8 cellular contexts compared by ENCODE assay signal in the genomic region with DNA sequence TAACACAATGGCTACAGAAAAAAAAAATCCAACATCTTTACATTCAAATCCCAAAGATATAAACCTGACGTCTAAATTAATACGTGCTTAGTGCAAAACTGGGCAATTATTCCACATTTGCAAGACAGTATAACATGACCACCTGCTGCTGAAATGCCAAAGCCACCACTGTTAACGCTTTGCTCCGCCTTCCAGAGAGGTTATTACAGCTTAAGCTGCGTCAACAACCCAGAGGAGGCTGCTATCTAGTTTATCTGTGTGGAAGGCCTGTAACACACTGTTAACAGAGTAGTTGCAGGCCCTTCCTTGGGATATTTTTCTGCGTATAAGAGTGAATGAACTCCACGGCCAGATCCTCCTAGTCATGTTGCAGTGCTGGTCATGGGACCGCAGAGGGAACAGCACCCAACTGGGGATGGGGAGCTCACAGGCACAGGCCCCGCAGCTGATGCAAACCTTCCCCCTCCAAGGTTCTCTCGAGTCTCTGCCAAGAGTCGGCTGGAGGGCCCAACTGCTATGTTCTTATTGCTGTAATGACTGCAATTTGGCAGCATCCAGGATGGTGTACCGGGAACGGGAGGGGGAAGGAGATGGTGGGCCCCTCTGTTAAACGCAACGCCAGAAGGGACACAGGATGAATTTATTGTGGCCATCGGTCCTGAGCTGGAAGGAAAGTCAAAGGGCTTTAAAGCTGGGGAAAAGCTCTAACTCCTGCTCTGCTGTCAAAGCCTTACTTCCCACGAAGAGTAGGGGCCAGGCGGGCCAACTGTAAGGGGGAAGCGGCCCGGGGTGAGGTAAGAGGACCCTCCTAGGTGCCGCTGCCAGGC. TPM values are rescaled to one million over a fixed set of nuclear protein-coding genes. Genes with fewer than 3 reads are reported as not detected.
DNase-seq lines count a peak whose midpoint lies in the region; ATAC-seq and TF ChIP-seq lines count a peak whose summit lies in the region.

No MANE protein-coding gene starts in this region.

- ATAC-seq in GM21447 (IDR thresholded peaks at IDR 0.05; ENCODE audit: unreplicated experiment), result peak; percentile 26
- peak; percentile 4 for ATAC-seq in IMR-90 (ENCODE audit: low read depth)

- TF ChIP-seq POLR2A in IMR-90 (IDR thresholded peaks at IDR 0.05; ENCODE audit: low read depth, low read length), result no peak

- intact Hi-C loops in Caco-2 (cut with micrococcal nuclease; ENCODE audit: unreplicated experiment) (loop anchor here (1.0 to 5.0 kb wide), 4 partner anchors 8 to 167 kb away; a partner anchor contains a TSS), IMR-90 (cut with micrococcal nuclease) (loop anchor here (1.0 to 5.0 kb wide), 2 partner anchors 68 to 167 kb away; a partner anchor contains a TSS)

- no peaks in the 10 kb centered on the region for H3K36me3 Mint-ChIP-seq in Caco-2 (ENCODE audit: insufficient read depth, unreplicated experiment)

- DNase-seq in Caco-2 (peak; percentile 54 to 57), IMR-90 (peak; percentile 44), OCI-M1 (lab: John Stamatoyannopoulos, UW) (peak; percentile 95), germinal center (ENCODE audit: low spot score) (peak; percentile 36), NOMO-1 treated with DMSO at 0.1 percent for 48 hours (lab: John Stamatoyannopoulos, UW; ENCODE audit: unreplicated experiment) (no peak)
- DNase-seq in activated naive CD4-positive, alpha-beta T cell (lab: John Stamatoyannopoulos, UW), result peak in 3 of 4 experiments; percentile 10 to 46 (median 39)

- no peaks in the 10 kb centered on the region for H3K27me3 Mint-ChIP-seq in Caco-2 (ENCODE audit: insufficient read depth, unreplicated experiment)

- no peak for TF ChIP-seq CTCF in Caco-2 (IDR thresholded peaks at IDR 0.05; ENCODE audit: insufficient read depth in 1 of 2, low read depth in 1 of 2, low read length in 1 of 2, severe bottlenecking in 1 of 2, unreplicated experiment in 1 of 2)
- TF ChIP-seq CTCF in IMR-90 (conservative IDR thresholded peaks at IDR 0.05; ENCODE audit: low read depth, low read length), result no peak
- TF ChIP-seq CTCF in neutrophil (IDR thresholded peaks at IDR 0.05), result no peak

- dilution Hi-C loops in IMR-90 (cut with HindIII; ENCODE audit: low sequenced_read_pairs, unreplicated experiment), result no loop called here

- H3K9me1 ChIP-seq in IMR-90 (ENCODE audit: insufficient read depth, low read length), result no peaks in the 10 kb centered on the region

- TSS peak; percentile 72 for BruUV-seq in Caco-2 (replicated peaks; lab: Mats Ljungman, UMichigan)
- BruUV-seq in IMR-90 (replicated peaks; lab: Mats Ljungman, UMichigan), result no TSS peak

- peak overlapping the region; percentile 75 for H2BK5ac ChIP-seq in IMR-90 (ENCODE audit: low read depth, low read length, poor library complexity, severe bottlenecking)

- H3K9ac ChIP-seq in IMR-90 (ENCODE audit: low read depth, low read length), result peak overlapping the region; percentile 93

- no peak overlapping the region for H2BK20ac ChIP-seq in IMR-90 (ENCODE audit: low read depth, low read length)

- H3K27ac ChIP-seq in IMR-90 (ENCODE audit: insufficient read depth, low read length) (peak overlapping the region; percentile 82), neutrophil (peak overlapping the region; percentile 87)

- in situ Hi-C loops in IMR-90 (cut with MboI; ENCODE audit: low sequenced_read_pairs), result loop anchor here (5.0 kb wide), 1 partner anchor 168 kb away; a partner anchor contains a TSS

- no peaks in the 10 kb centered on the region for H3K9me3 Mint-ChIP-seq in Caco-2 (ENCODE audit: unreplicated experiment)

- H3K27ac Mint-ChIP-seq in Caco-2 (ENCODE audit: unreplicated experiment), result peak overlapping the region; percentile 88

- H4K91ac ChIP-seq in IMR-90 (ENCODE audit: insufficient read depth, low read depth, low read length), result peak overlapping the region; percentile 84

- peaks cover 9% of the 10 kb centered on the region for H3K4me1 Mint-ChIP-seq in Caco-2 (ENCODE audit: low read depth, unreplicated experiment)

- H3K4me2 ChIP-seq in IMR-90 (ENCODE audit: low read depth, low read length), result peak overlapping the region; percentile 73

- H4K5ac ChIP-seq in IMR-90 (ENCODE audit: low read depth, low read length), result peak overlapping the region; percentile 96

- WGBS in IMR-90 (ENCODE audit: extremely low coverage in 2 of 2, insufficient read length in 1 of 2), 2 experiments, result 20% methylated on average over 1 of the region's 21 CpGs; no CpG with 5 or more reads in 1 of the 2 experiments

- no peaks in the 10 kb centered on the region for H4K20me1 ChIP-seq in IMR-90 (ENCODE audit: insufficient read depth, low read length)

- peaks cover 20% of the 10 kb centered on the region for H3K4me1 ChIP-seq in Caco-2
- H3K4me1 ChIP-seq in IMR-90 (ENCODE audit: control insufficient read depth, insufficient read depth, low read length), result peaks cover 8% of the 10 kb centered on the region
- peaks cover 39 to 43% of the 10 kb centered on the region in 2 experiments for H3K4me1 ChIP-seq in neutrophil (ENCODE audit: control insufficient read depth in 1 of 2, insufficient read depth in 1 of 2, low read depth in 1 of 2, low read length in 1 of 2)

- H2AK5ac ChIP-seq in IMR-90 (ENCODE audit: low read depth, low read length), result peak overlapping the region; percentile 52

- TF ChIP-seq RAD21 in IMR-90 (IDR thresholded peaks at IDR 0.05; ENCODE audit: low read length), result no peak

- H3K56ac ChIP-seq in IMR-90 (ENCODE audit: extremely low read depth, insufficient read depth, low read length), result peak overlapping the region; percentile 75

- H3K36me3 ChIP-seq in Caco-2 (ENCODE audit: control insufficient read depth, insufficient read depth, low read length), result no peaks in the 10 kb centered on the region
- H3K36me3 ChIP-seq in IMR-90 (ENCODE audit: control insufficient read depth, insufficient read depth, low read length), result no peaks in the 10 kb centered on the region
- no peaks in the 10 kb centered on the region for H3K36me3 ChIP-seq in neutrophil

- peak overlapping the region; percentile 49; the same call in 1 of the 2 replicates for H2BK120ac ChIP-seq in IMR-90 (ENCODE audit: low read depth, low read length)

- H3K27me3 ChIP-seq in Caco-2 (replicated peaks; ENCODE audit: control insufficient read depth, insufficient read depth, low read length), result no peaks in the 10 kb centered on the region
- no peaks in the 10 kb centered on the region for H3K27me3 ChIP-seq in IMR-90 (ENCODE audit: control insufficient read depth, insufficient read depth, low read length)
- H3K27me3 ChIP-seq in neutrophil, result no peaks in the 10 kb centered on the region

- peak overlapping the region; percentile 86 for H3K4ac ChIP-seq in IMR-90 (ENCODE audit: low read depth, low read length)

- peak overlapping the region; percentile 85 for H2AFZ ChIP-seq in IMR-90 (replicated peaks; ENCODE audit: low read length, poor library complexity)

- POLR2A ChIA-PET in Caco-2 (lab: Charles Lee), result interaction anchor here (0.5 to 2.7 kb wide), 6 partner anchors 9 to 228 kb away, joined by 3 to 21 read pairs (median 4); a partner anchor contains a TSS
- POLR2A ChIA-PET in IMR-90 (lab: Charles Lee; ENCODE audit: unreplicated experiment), result interaction anchor here (0.6 to 1.3 kb wide), 6 partner anchors 9 to 1477 kb away, joined by 3 to 4 read pairs (median 3); a partner anchor contains a TSS

- peaks cover 3 to 18% of the 10 kb centered on the region in 2 experiments; a peak in 2 of 4 replicates for H3K79me1 ChIP-seq in IMR-90 (ENCODE audit: low read depth in 1 of 2, low read length in 2 of 2)

- H2BK15ac ChIP-seq in IMR-90 (ENCODE audit: low read depth, low read length), result no peak overlapping the region

- H3K4me3 ChIP-seq in Caco-2 (ENCODE audit: low read depth, low read length) (peak overlapping the region; percentile 91), IMR-90 (ENCODE audit: insufficient read depth, low read depth, low read length) (peak overlapping the region; percentile 83), neutrophil (ENCODE audit: low read depth in 1 of 2, low read length in 1 of 2) (peak overlapping the region; percentile 77 to 94)

- no peaks in the 10 kb centered on the region for H3K9me3 ChIP-seq in Caco-2
- no peaks in the 10 kb centered on the region for H3K9me3 ChIP-seq in IMR-90 (ENCODE audit: control insufficient read depth, insufficient read depth, low read length)
- no peaks in the 10 kb centered on the region for H3K9me3 ChIP-seq in neutrophil

- CTCF ChIA-PET in Caco-2 (lab: Charles Lee), result interaction anchor here (0.7 to 3.9 kb wide), 11 partner anchors 9 to 196 kb away, joined by 3 to 33 read pairs (median 6); a partner anchor contains a TSS
- CTCF ChIA-PET in IMR-90 (lab: Yijun Ruan, JAX), result interaction anchor here (0.6 to 4.9 kb wide), 10 partner anchors 9 to 207 kb away, joined by 3 to 45 read pairs (median 4); a partner anchor contains a TSS

- peak overlapping the region; percentile 91 for H3K4me3 Mint-ChIP-seq in Caco-2 (ENCODE audit: unreplicated experiment)

- H3K23ac ChIP-seq in IMR-90 (ENCODE audit: low read depth, low read length), result peak overlapping the region; percentile 83

- peak overlapping the region; percentile 92 to 98 for H4K8ac ChIP-seq in IMR-90 (ENCODE audit: low read depth in 2 of 2, low read length in 2 of 2)

- peak overlapping the region; percentile 79 for H3K18ac ChIP-seq in IMR-90 (ENCODE audit: low read depth, low read length)

- H2AK9ac ChIP-seq in IMR-90 (replicated peaks; ENCODE audit: low read depth, low read length, poor library complexity), result peak overlapping the region; percentile 92

- H3K14ac ChIP-seq in IMR-90 (replicated peaks; ENCODE audit: low read depth, low read length), result peak overlapping the region; percentile 82

TF ChIP-seq in IMR-90, 13 proteins besides CTCF, POLR2A, EP300 and RAD21 (continues in another document):
- TF ChIP-seq SMC3 (IDR thresholded peaks at IDR 0.05; ENCODE audit: low read depth, low read length), result no peak
- no peak for TF ChIP-seq MAFK (IDR thresholded peaks at IDR 0.05; ENCODE audit: low read depth, low read length)
- no peak for TF ChIP-seq RCOR1 (IDR thresholded peaks at IDR 0.05; ENCODE audit: insufficient replicate concordance, low read length)
- TF ChIP-seq MAZ (IDR thresholded peaks at IDR 0.05; ENCODE audit: borderline replicate concordance, low read depth, low read length), result no peak
- TF ChIP-seq CEBPB (IDR thresholded peaks at IDR 0.05; ENCODE audit: low read depth, low read length), result no peak
- no peak for TF ChIP-seq RFX5 (IDR thresholded peaks at IDR 0.05; ENCODE audit: low read depth, low read length)
- no peak for TF ChIP-seq CHD1 (IDR thresholded peaks at IDR 0.05; ENCODE audit: low read depth, low read length)
- no peak for TF ChIP-seq BHLHE40 (IDR thresholded peaks at IDR 0.05; ENCODE audit: low read depth, low read length)

RNA-seq across cellular contexts. Expression of a gene that starts 1.0 kb away (rescaled TPM):
- total RNA-seq in Caco-2 (2022) (62.0 and 67.9 TPM in 2 replicates), IMR-90 (2012; rRNA removed) (12.9 and 17.2 TPM in 2 replicates)
- polyA plus RNA-seq in IMR-90 (2012; rRNA removed), result 8.8 and 12.6 TPM in 2 replicates
- 6.8 and 9.2 TPM in 2 replicates for polyA plus RNA-seq in IMR-90 (2012; cell fraction: cytosol; rRNA removed)
- polyA plus RNA-seq in IMR-90 (2012; cell fraction: nucleus; rRNA removed; ENCODE audit: low replicate concordance), result 13.3 and 41.5 TPM in 2 replicates

RNA-seq across cellular contexts. Expression of a gene that starts 40.4 kb away (rescaled TPM):
- total RNA-seq in Caco-2 (2022) (0.12 TPM in 1 of 2 replicates, not detected in the other), IMR-90 (2012; rRNA removed) (not detected in 2 replicates)
- not detected in 2 replicates for polyA plus RNA-seq in IMR-90 (2012; rRNA removed)
- not detected in 2 replicates for polyA plus RNA-seq in IMR-90 (2012; cell fraction: cytosol; rRNA removed)
- 0.03 and 0.05 TPM in 2 replicates for polyA plus RNA-seq in IMR-90 (2012; cell fraction: nucleus; rRNA removed; ENCODE audit: low replicate concordance)
